In the genomic region with DNA sequence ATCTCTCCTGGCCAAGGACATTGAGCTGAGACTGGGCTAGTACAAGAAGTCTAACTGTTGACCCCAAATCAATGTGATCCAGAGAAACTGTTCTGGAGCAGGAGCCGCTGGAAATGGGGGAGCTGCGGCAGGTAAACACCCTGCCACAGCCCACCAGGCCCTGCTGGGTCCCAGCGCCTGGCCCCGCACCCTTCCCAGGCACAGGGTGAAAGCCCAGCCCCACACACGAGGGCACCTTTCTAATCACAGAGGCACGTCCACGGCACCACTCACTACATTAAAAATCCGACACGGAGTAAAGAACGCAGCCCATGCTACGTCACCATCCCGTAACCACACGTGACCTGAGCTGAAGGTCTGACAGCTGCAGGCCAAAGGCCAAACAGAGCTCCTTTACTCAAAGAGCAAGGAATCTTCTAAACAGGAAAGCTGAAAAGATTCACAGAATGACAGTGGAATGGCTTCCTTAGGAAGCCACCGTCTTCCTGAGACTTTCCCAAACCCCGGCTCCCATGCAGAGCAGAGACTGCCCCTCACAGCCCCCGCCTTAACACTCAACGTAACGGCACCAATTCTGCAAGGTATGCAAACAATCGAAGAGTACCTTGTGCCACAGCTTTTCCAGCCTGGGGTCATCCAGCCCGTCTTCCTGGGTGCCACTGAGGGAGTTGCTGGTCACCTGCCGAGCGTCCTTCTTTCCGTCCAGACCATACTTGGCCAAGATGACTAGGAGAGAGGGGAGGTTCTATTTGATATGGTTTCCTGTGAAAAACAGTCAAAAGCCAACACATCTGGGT, we compare ENCODE assay signal across 15 cellular contexts. TPM values are rescaled to one million over a fixed set of nuclear protein-coding genes. Genes with fewer than 3 reads are reported as not detected.
A peak's percentile ranks its signal among the peaks of the same experiment; 100 is the strongest.
DNase-seq lines count a peak whose midpoint lies in the region; ATAC-seq and TF ChIP-seq lines count a peak whose summit lies in the region.
"Had no signal": no experiment of that assay in that cellular context is flagged by ENCODE, and none has a peak within 500 bp of the region (broad histone marks: within the 10 kb centered on the region; RNA-seq: fewer than 3 reads in every experiment).

No MANE protein-coding gene starts in this region.

- no peak for ATAC-seq in activated naive CD8-positive, alpha-beta T cell treated with anti-CD3 and anti-CD28 coated beads, Interleukin-2, amount 10 ng/mL, durations not matched to agents 7 days and 5 days (ENCODE audit: low read depth)
- no peak for ATAC-seq in activated naive CD8-positive, alpha-beta T cell treated with anti-CD3 and anti-CD28 coated beads, Interleukin-2, amount 50 U/mL, for 24 hours
- ATAC-seq in RWPE2 (ENCODE audit: low read depth) (no peak), GM19397 (IDR thresholded peaks at IDR 0.05; ENCODE audit: unreplicated experiment) (no peak)
- ATAC-seq: HepG2, Panc1 had no signal

- H3K27me3 ChIP-seq in RWPE2 (ENCODE audit: insufficient read depth, poor library complexity, severe bottlenecking) (no peaks in the 10 kb centered on the region), sigmoid colon (no peaks in the 10 kb centered on the region), A673 (replicated peaks; ENCODE audit: insufficient read depth, low read depth, low read length, poor library complexity) (no peaks in the 10 kb centered on the region)

- H3K4me3 Mint-ChIP-seq in activated naive CD8-positive, alpha-beta T cell treated with anti-CD3 and anti-CD28 coated beads, Interleukin-2, amount 10 ng/mL, durations not matched to agents 7 days and 5 days = no peak overlapping the region
- no peak overlapping the region for H3K4me3 Mint-ChIP-seq in activated naive CD8-positive, alpha-beta T cell treated with anti-CD3 and anti-CD28 coated beads, Interleukin-2, amount 50 U/mL, for 24 hours

- no peak overlapping the region for H3K27ac Mint-ChIP-seq in activated naive CD8-positive, alpha-beta T cell treated with anti-CD3 and anti-CD28 coated beads, Interleukin-2, amount 10 ng/mL, durations not matched to agents 7 days and 5 days
- H3K27ac Mint-ChIP-seq in activated naive CD8-positive, alpha-beta T cell treated with anti-CD3 and anti-CD28 coated beads, Interleukin-2, amount 50 U/mL, for 24 hours = no peak overlapping the region

- no peak overlapping the region for H3K4me3 ChIP-seq in RWPE2 (ENCODE audit: severe bottlenecking)
- H3K4me3 ChIP-seq in sigmoid colon = no peak overlapping the region
- H3K4me3 ChIP-seq in A673 (ENCODE audit: low read depth, low read length, poor library complexity, severe bottlenecking) = no peak overlapping the region

- TF ChIP-seq CTCF in RWPE2 (IDR thresholded peaks at IDR 0.05; ENCODE audit: poor library complexity, severe bottlenecking) = no peak
- TF ChIP-seq CTCF in sigmoid colon (IDR thresholded peaks at IDR 0.05) = no peak
- TF ChIP-seq CTCF in A673 (conservative IDR thresholded peaks at IDR 0.05; ENCODE audit: low read depth, low read length) = no peak

- no peak for TF ChIP-seq POLR2A in sigmoid colon (IDR thresholded peaks at IDR 0.05)

- H3K4me1 ChIP-seq in RWPE2 (ENCODE audit: insufficient read depth, poor library complexity, severe bottlenecking) (no peaks in the 10 kb centered on the region), sigmoid colon (no peaks in the 10 kb centered on the region), A673 (ENCODE audit: insufficient read depth, low read length, poor library complexity, severe bottlenecking) (no peaks in the 10 kb centered on the region)

- H3K9me3 ChIP-seq in RWPE2 (ENCODE audit: severe bottlenecking) (no peaks in the 10 kb centered on the region), sigmoid colon (no peaks in the 10 kb centered on the region), A673 (ENCODE audit: low read depth, low read length, poor library complexity, severe bottlenecking) (no peaks in the 10 kb centered on the region)

- CTCF ChIA-PET in A673 (lab: Charles Lee) = no interaction called here

- no peaks in the 10 kb centered on the region for H3K27me3 Mint-ChIP-seq in activated naive CD8-positive, alpha-beta T cell treated with anti-CD3 and anti-CD28 coated beads, Interleukin-2, amount 10 ng/mL, durations not matched to agents 7 days and 5 days
- no peaks in the 10 kb centered on the region for H3K27me3 Mint-ChIP-seq in activated naive CD8-positive, alpha-beta T cell treated with anti-CD3 and anti-CD28 coated beads, Interleukin-2, amount 50 U/mL, for 24 hours

- POLR2A ChIA-PET in activated naive CD8-positive, alpha-beta T cell treated with anti-CD3 and anti-CD28 coated beads, Interleukin-2, amount 10 ng/mL, durations not matched to agents 7 days and 5 days (lab: Charles Lee) = no interaction called here
- POLR2A ChIA-PET in A673 (lab: Charles Lee; ENCODE audit: low non-redundant PET) = interaction anchor here (0.6 kb wide), 1 partner anchor 14 kb away, joined by 3 read pairs; no protein-coding TSS in a partner anchor

- H3K36me3 ChIP-seq in RWPE2 (ENCODE audit: low read depth) (peaks cover 53% of the 10 kb centered on the region), sigmoid colon (peaks cover 50 to 98% (median 79%) of the 10 kb centered on the region in 4 donors), A673 (ENCODE audit: insufficient read depth, low read length, poor library complexity, severe bottlenecking) (peaks cover 68% of the 10 kb centered on the region)

- H3K27ac ChIP-seq in RWPE2 (ENCODE audit: poor library complexity, severe bottlenecking) (no peak overlapping the region), sigmoid colon (no peak overlapping the region), A673 (ENCODE audit: low read depth, low read length, poor library complexity, severe bottlenecking) (no peak overlapping the region)

- H3K4me1 Mint-ChIP-seq in activated naive CD8-positive, alpha-beta T cell treated with anti-CD3 and anti-CD28 coated beads, Interleukin-2, amount 10 ng/mL, durations not matched to agents 7 days and 5 days = peaks cover 1% of the 10 kb centered on the region
- H3K4me1 Mint-ChIP-seq in activated naive CD8-positive, alpha-beta T cell treated with anti-CD3 and anti-CD28 coated beads, Interleukin-2, amount 50 U/mL, for 24 hours = no peaks in the 10 kb centered on the region

- no peaks in the 10 kb centered on the region for H3K9me3 Mint-ChIP-seq in activated naive CD8-positive, alpha-beta T cell treated with anti-CD3 and anti-CD28 coated beads, Interleukin-2, amount 10 ng/mL, durations not matched to agents 7 days and 5 days
- no peaks in the 10 kb centered on the region for H3K9me3 Mint-ChIP-seq in activated naive CD8-positive, alpha-beta T cell treated with anti-CD3 and anti-CD28 coated beads, Interleukin-2, amount 50 U/mL, for 24 hours

- DNase-seq in activated naive CD8-positive, alpha-beta T cell treated with anti-CD3 and anti-CD28 coated beads, Interleukin-2, amount 10 ng/mL, durations not matched to agents 7 days and 5 days = peak; percentile 22
- no peak for DNase-seq in activated naive CD8-positive, alpha-beta T cell treated with anti-CD3 and anti-CD28 coated beads, Interleukin-2, amount 50 U/mL, for 24 hours
- peak; percentile 25 for DNase-seq in RWPE2 (ENCODE audit: low spot score)
- peak in 24 of 42 donors; percentile 2 to 38 (median 12) for DNase-seq in head of caudate nucleus
- peak; percentile 57 for DNase-seq in sigmoid colon
- DNase-seq in DMS 273 (lab: John Stamatoyannopoulos, UW; ENCODE audit: unreplicated experiment) = no peak
- no peak for DNase-seq in A673 (ENCODE audit: low spot score)
- DNase-seq: C1 segment of cervical spinal cord, DMS79 treated with DMSO at 0.1 percent for 48 hours, KBM-7, NCI-H1105, NCI-H2081 treated with DMSO at 0.1 percent for 48 hours had no signal

- H3K36me3 Mint-ChIP-seq in activated naive CD8-positive, alpha-beta T cell treated with anti-CD3 and anti-CD28 coated beads, Interleukin-2, amount 10 ng/mL, durations not matched to agents 7 days and 5 days = peaks cover 8% of the 10 kb centered on the region
- peaks cover 10% of the 10 kb centered on the region for H3K36me3 Mint-ChIP-seq in activated naive CD8-positive, alpha-beta T cell treated with anti-CD3 and anti-CD28 coated beads, Interleukin-2, amount 50 U/mL, for 24 hours (ENCODE audit: low read depth)

- no peak for TF ChIP-seq EP300 in sigmoid colon (IDR thresholded peaks at IDR 0.05)

- intact Hi-C loops in head of caudate nucleus (cut with DNase I) (no loop called here), sigmoid colon (cut with DNase I) (no loop called here), A673 (cut with micrococcal nuclease; ENCODE audit: unreplicated experiment) (no loop called here)

- 93 to 95% methylated on average over 23 of the region's 23 CpGs for WGBS in sigmoid colon, 2 donors

- BruUV-seq in A673 (replicated peaks; lab: Mats Ljungman, UMichigan) = no TSS peak

RNA-seq across cellular contexts. Expression of gene LRPAP1, which starts 12.6 kb away (rescaled TPM):
- total RNA-seq in activated naive CD8-positive, alpha-beta T cell treated with anti-CD3 and anti-CD28 coated beads, Interleukin-2, amount 10 ng/mL, durations not matched to agents 7 days and 5 days = 10 to 100 TPM; 73.1 to 76.6 TPM
- total RNA-seq in sigmoid colon = 100 to 1,000 TPM in 2 of 4 donors, 10 to 100 TPM in 2; 85.3 to 127 (median 99.6) TPM
- 100 to 1,000 TPM in 1 of 3 donors, 10 to 100 TPM in 2; 25.2 to 123 (median 44.2) TPM for polyA plus RNA-seq in sigmoid colon
- total RNA-seq in A673 (2021) = 171 and 182 TPM in 2 replicates

RNA-seq across cellular contexts. Expression of gene DOK7, which starts 56.6 kb away (rescaled TPM):
- not detected for total RNA-seq in activated naive CD8-positive, alpha-beta T cell treated with anti-CD3 and anti-CD28 coated beads, Interleukin-2, amount 10 ng/mL, durations not matched to agents 7 days and 5 days
- 1 to 10 TPM in 1 of 4 donors, not detected in 3; 1.9 TPM for total RNA-seq in sigmoid colon
- 1 to 10 TPM in 1 of 3 donors, under 1 TPM in 1, not detected in 1; 0.85 to 1.2 TPM for polyA plus RNA-seq in sigmoid colon
- not detected in 2 replicates for total RNA-seq in A673 (2021)

Comparison
In these comparisons a context has a peak if more than half of its experiments do, and no peak if none do; other contexts are left out.
1. DNase-seq: peak in activated naive CD8-positive, alpha-beta T cell treated with anti-CD3 and anti-CD28 coated beads, Interleukin-2, amount 10 ng/mL, durations not matched to agents 7 days and 5 days (single experiment), RWPE2 (single experiment), head of caudate nucleus (24 of 42) and sigmoid colon (single experiment); none in activated naive CD8-positive, alpha-beta T cell treated with anti-CD3 and anti-CD28 coated beads, Interleukin-2, amount 50 U/mL, for 24 hours (single experiment), DMS 273 (single experiment) and A673 (single experiment).